29 cellular contexts compared by ENCODE assay signal in the genomic region with DNA sequence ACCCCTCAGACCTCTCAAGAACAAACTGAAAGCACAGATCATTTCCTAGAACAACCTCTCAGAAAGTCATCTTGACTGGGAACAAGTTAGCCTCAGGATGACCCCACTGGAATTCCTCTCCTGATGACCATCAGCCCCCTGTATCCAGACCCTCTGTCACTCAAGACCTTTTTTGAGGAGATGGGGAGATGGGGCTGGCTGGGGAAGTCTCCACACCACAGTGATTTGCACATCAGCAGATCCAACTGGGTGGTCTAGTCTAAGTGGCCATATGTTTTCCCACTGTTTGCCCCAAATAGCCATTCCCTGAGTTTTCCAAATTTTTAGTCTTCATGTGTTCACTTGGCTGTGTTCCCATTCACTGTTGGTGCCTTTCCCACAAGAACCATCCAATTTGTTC.
"Had no signal": no experiment of that assay in that cellular context is flagged by ENCODE, and none has a peak within 500 bp of the region (broad histone marks: within the 10 kb centered on the region; RNA-seq: fewer than 3 reads in every experiment).

No MANE protein-coding gene starts in this region.

- H3K27ac ChIP-seq: neural progenitor cell, ovary, parathyroid adenoma, psoas muscle, right lobe of liver, sigmoid colon, stomach, thoracic aorta, thyroid gland, tibial nerve, upper lobe of right lung, vagina had no signal

- H3K9me3 Mint-ChIP-seq: natural killer cell; neural progenitor cell; stimulated activated effector memory CD8-positive, alpha-beta T cell treated with anti-CD3 and anti-CD28 coated beads, Interleukin-12 subunit alpha, Interleukin-12 subunit beta, amount 100 ng/mL, for 72 hours; stimulated activated naive B cell treated with anti-CD40 and anti-IgM and Interleukin-4, amounts not matched to agents 10 μg/mL and 1 μg/mL and 100 μg/mL, for 72 hours; stimulated activated naive CD8-positive, alpha-beta T cell treated with anti-CD3 and anti-CD28 coated beads, Interleukin-15, Interleukin-2, amounts not matched to agents 100 ng/mL and 50 ng/mL, for 24 hours; type B pancreatic cell had no signal

- ATAC-seq: natural killer cell; psoas muscle; right cardiac atrium; right lobe of liver; stimulated activated effector memory CD8-positive, alpha-beta T cell treated with anti-CD3 and anti-CD28 coated beads, Interleukin-12 subunit alpha, Interleukin-12 subunit beta, amount 100 ng/mL, for 72 hours; stimulated activated naive B cell treated with anti-CD40 and anti-IgM and Interleukin-4, amounts not matched to agents 10 μg/mL and 1 μg/mL and 100 μg/mL, for 72 hours; upper lobe of right lung had no signal

- H3K9ac ChIP-seq: neural progenitor cell, parathyroid adenoma had no signal

- H3K9me3 ChIP-seq: ovary, psoas muscle, right lobe of liver, sigmoid colon, stomach, thoracic aorta, thyroid gland, upper lobe of right lung, vagina had no signal

- H2AFZ ChIP-seq: neural progenitor cell, parathyroid adenoma had no signal

- H3K27ac Mint-ChIP-seq: naive B cell; natural killer cell; neural progenitor cell; progenitor cell of endocrine pancreas; stimulated activated effector memory CD8-positive, alpha-beta T cell treated with anti-CD3 and anti-CD28 coated beads, Interleukin-12 subunit alpha, Interleukin-12 subunit beta, amount 100 ng/mL, for 72 hours; stimulated activated naive B cell treated with anti-CD40 and anti-IgM and Interleukin-4, amounts not matched to agents 10 μg/mL and 1 μg/mL and 100 μg/mL, for 72 hours; stimulated activated naive CD8-positive, alpha-beta T cell treated with anti-CD3 and anti-CD28 coated beads, Interleukin-15, Interleukin-2, amounts not matched to agents 100 ng/mL and 50 ng/mL, for 24 hours; type B pancreatic cell had no signal

- H3K36me3 Mint-ChIP-seq: naive B cell; natural killer cell; neural progenitor cell; stimulated activated effector memory CD8-positive, alpha-beta T cell treated with anti-CD3 and anti-CD28 coated beads, Interleukin-12 subunit alpha, Interleukin-12 subunit beta, amount 100 ng/mL, for 72 hours; stimulated activated naive B cell treated with anti-CD40 and anti-IgM and Interleukin-4, amounts not matched to agents 10 μg/mL and 1 μg/mL and 100 μg/mL, for 72 hours; type B pancreatic cell had no signal

- DNase-seq: naive B cell; natural killer cell; occipital lobe; ovary; posterior cingulate gyrus; psoas muscle; right cardiac atrium; right lobe of liver; sigmoid colon; small intestine; stimulated activated CD4-positive, alpha-beta T cell treated with anti-CD3 and anti-CD28 coated beads, Interleukin-15, amount 100 ng/mL, for 24 hours; stimulated activated CD4-positive, alpha-beta T cell treated with anti-CD3 and anti-CD28 coated beads, Interleukin-2, amount 100 ng/mL, for 24 hours; stimulated activated CD4-positive, alpha-beta T cell treated with anti-CD3 and anti-CD28 coated beads, Interleukin-2, amount 100 ng/mL, for 48 hours; stimulated activated CD4-positive, alpha-beta T cell treated with anti-CD3 and anti-CD28 coated beads, Interleukin-4, amount 100 ng/mL, for 24 hours; stimulated activated naive B cell treated with anti-CD40 and anti-IgM and Interleukin-4, amounts not matched to agents 10 μg/mL and 1 μg/mL and 100 μg/mL, for 72 hours; stimulated activated naive CD4-positive, alpha-beta T cell treated with Interleukin-2 at 50 U/mL for 16 hours; stomach; thyroid gland; upper lobe of right lung had no signal

- FAIRE-seq: small intestine had no signal

- H3K4me3 ChIP-seq: neural progenitor cell, ovary, psoas muscle, right lobe of liver, sigmoid colon, stomach, thoracic aorta, thyroid gland, tibial nerve, upper lobe of right lung, vagina had no signal

- H3K4me1 ChIP-seq: neural progenitor cell, right lobe of liver, sigmoid colon, stomach, thyroid gland, tibial nerve, upper lobe of right lung, vagina had no signal

- H3K4me2 ChIP-seq: neural progenitor cell had no signal

- H3K27me3 ChIP-seq: neural progenitor cell, ovary, right lobe of liver, sigmoid colon, thyroid gland, tibial nerve, upper lobe of right lung, vagina had no signal

- H3K4me3 Mint-ChIP-seq: naive B cell; natural killer cell; nephron; neural progenitor cell; stimulated activated effector memory CD8-positive, alpha-beta T cell treated with anti-CD3 and anti-CD28 coated beads, Interleukin-12 subunit alpha, Interleukin-12 subunit beta, amount 100 ng/mL, for 72 hours; stimulated activated naive B cell treated with anti-CD40 and anti-IgM and Interleukin-4, amounts not matched to agents 10 μg/mL and 1 μg/mL and 100 μg/mL, for 72 hours; stimulated activated naive CD8-positive, alpha-beta T cell treated with anti-CD3 and anti-CD28 coated beads, Interleukin-15, Interleukin-2, amounts not matched to agents 100 ng/mL and 50 ng/mL, for 24 hours; type B pancreatic cell had no signal

- H3K4me1 Mint-ChIP-seq: naive B cell; natural killer cell; stimulated activated effector memory CD8-positive, alpha-beta T cell treated with anti-CD3 and anti-CD28 coated beads, Interleukin-12 subunit alpha, Interleukin-12 subunit beta, amount 100 ng/mL, for 72 hours; stimulated activated naive B cell treated with anti-CD40 and anti-IgM and Interleukin-4, amounts not matched to agents 10 μg/mL and 1 μg/mL and 100 μg/mL, for 72 hours had no signal

- H3K36me3 ChIP-seq: neural progenitor cell, ovary, right lobe of liver, sigmoid colon, stomach, thoracic aorta, thyroid gland, tibial nerve, upper lobe of right lung, vagina had no signal

- H3K27me3 Mint-ChIP-seq: stimulated activated naive CD8-positive, alpha-beta T cell treated with anti-CD3 and anti-CD28 coated beads, Interleukin-15, Interleukin-2, amounts not matched to agents 100 ng/mL and 50 ng/mL, for 24 hours had no signal
